In the genomic region with DNA sequence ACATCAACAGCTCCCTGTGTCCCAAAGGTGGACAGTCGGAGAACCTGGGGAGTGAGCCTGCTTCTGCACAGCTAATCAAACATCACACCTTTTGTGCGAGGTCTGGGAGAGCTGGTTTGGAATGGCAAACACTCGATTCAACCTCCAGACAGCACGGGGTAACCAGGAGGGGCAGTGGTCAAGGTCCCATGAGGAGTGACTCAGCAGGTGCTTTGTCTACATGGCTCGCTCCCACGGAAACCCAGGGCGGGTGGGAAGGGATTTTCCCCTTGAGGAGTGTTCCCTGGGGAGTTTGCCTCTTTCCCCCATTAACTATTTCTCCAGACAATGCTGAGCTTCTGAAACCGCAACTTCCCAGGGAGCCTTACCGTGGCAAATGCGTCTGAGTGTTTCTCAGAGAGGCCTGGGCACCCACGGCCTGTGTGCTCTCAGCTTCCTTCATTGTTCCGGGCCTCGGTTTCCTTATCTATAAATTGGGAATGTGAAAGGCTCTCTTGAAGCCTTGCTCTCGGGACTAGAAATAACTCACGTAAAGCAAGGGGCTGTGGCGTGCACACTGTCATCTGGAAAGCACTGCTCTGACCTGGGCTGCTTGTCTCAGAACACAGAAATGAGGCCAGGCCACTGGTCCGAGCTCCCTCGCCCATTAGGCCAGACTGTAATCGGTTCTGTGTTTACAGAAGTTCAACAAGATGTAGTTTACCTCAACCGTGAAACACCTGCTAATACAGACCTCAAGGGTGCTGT, we compare ENCODE assay signal across 1 cellular context.
A peak's percentile ranks its signal among the peaks of the same experiment; 100 is the strongest.
TF ChIP-seq lines count a peak whose summit lies in the region.

No MANE protein-coding gene starts in this region.

TF ChIP-seq in HepG2, 621 proteins besides CTCF, POLR2A, EP300 and RAD21 (continued from another document and continues in another):
- TF ChIP-seq, protein P1, sequence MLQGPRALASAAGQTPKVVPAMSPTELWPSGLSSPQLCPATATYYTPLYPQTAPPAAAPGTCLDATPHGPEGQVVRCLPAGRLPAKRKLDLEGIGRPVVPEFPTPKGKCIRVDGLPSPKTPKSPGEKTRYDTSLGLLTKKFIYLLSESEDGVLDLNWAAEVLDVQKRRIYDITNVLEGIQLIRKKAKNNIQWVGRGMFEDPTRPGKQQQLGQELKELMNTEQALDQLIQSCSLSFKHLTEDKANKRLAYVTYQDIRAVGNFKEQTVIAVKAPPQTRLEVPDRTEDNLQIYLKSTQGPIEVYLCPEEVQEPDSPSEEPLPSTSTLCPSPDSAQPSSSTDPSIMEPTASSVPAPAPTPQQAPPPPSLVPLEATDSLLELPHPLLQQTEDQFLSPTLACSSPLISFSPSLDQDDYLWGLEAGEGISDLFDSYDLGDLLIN (CRISPR knock-in tag; IDR thresholded peaks at IDR 0.05; ENCODE audit: borderline replicate concordance), result no peak
- TF ChIP-seq, protein P2, sequence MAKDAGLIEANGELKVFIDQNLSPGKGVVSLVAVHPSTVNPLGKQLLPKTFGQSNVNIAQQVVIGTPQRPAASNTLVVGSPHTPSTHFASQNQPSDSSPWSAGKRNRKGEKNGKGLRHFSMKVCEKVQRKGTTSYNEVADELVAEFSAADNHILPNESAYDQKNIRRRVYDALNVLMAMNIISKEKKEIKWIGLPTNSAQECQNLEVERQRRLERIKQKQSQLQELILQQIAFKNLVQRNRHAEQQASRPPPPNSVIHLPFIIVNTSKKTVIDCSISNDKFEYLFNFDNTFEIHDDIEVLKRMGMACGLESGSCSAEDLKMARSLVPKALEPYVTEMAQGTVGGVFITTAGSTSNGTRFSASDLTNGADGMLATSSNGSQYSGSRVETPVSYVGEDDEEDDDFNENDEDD (CRISPR knock-in tag; IDR thresholded peaks at IDR 0.05; ENCODE audit: borderline replicate concordance), result peak; percentile 82; the same call in 1 of the 2 replicates
- TF ChIP-seq ZNF142 (CRISPR knock-in tag; IDR thresholded peaks at IDR 0.05), result no peak
- TF ChIP-seq ARHGAP35 (CRISPR knock-in tag; IDR thresholded peaks at IDR 0.05; ENCODE audit: borderline replicate concordance), result no peak
- TF ChIP-seq ARNTL (CRISPR knock-in tag; IDR thresholded peaks at IDR 0.05), result no peak
- no peak for TF ChIP-seq GTF3A (CRISPR knock-in tag; conservative IDR thresholded peaks at IDR 0.05)
- TF ChIP-seq ZFP36 (IDR thresholded peaks at IDR 0.05; ENCODE audit: borderline replicate concordance, low read depth, low read length, partially characterized antibody), result no peak
- no peak for TF ChIP-seq POLR2G (IDR thresholded peaks at IDR 0.05; ENCODE audit: low read depth, low read length)
- TF ChIP-seq, protein P3, sequence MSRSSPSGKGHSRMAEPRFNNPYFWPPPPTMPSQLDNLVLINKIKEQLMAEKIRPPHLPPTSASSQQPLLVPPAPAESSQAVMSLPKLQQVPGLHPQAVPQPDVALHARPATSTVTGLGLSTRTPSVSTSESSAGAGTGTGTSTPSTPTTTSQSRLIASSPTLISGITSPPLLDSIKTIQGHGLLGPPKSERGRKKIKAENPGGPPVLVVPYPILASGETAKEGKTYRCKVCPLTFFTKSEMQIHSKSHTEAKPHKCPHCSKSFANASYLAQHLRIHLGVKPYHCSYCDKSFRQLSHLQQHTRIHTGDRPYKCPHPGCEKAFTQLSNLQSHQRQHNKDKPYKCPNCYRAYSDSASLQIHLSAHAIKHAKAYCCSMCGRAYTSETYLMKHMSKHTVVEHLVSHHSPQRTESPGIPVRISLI (CRISPR knock-in tag; IDR thresholded peaks at IDR 0.05; ENCODE audit: borderline replicate concordance), result peak; percentile 47; the same call in 1 of the 2 replicates
- peak; percentile 85 for TF ChIP-seq IRF9 (CRISPR knock-in tag; IDR thresholded peaks at IDR 0.05; ENCODE audit: borderline replicate concordance)
- no peak for TF ChIP-seq NFYB (CRISPR knock-in tag; IDR thresholded peaks at IDR 0.05)
- TF ChIP-seq CREB1 (IDR thresholded peaks at IDR 0.05), result no peak
- 0 out of 2 replicates have a peak, but pooled peaks have one; percentile 5 for TF ChIP-seq CREB1 (CRISPR knock-in tag; IDR thresholded peaks at IDR 0.05)
- TF ChIP-seq MXD4 (CRISPR knock-in tag; IDR thresholded peaks at IDR 0.05), result no peak; the same call in 1 of the 2 replicates
- TF ChIP-seq HNRNPK (IDR thresholded peaks at IDR 0.05; ENCODE audit: low read depth, low read length, poor library complexity, severe bottlenecking), result no peak
- no peak for TF ChIP-seq FOXP1 (IDR thresholded peaks at IDR 0.05)
- peak; percentile 69 for TF ChIP-seq FOXP1 (CRISPR knock-in tag; IDR thresholded peaks at IDR 0.05)
- no peak; the same call in 1 of the 2 replicates for TF ChIP-seq ZNF430 (CRISPR knock-in tag; IDR thresholded peaks at IDR 0.05)
- TF ChIP-seq ZNF253 (CRISPR knock-in tag; IDR thresholded peaks at IDR 0.05; ENCODE audit: borderline replicate concordance), result no peak
- no peak for TF ChIP-seq MATR3 (CRISPR knock-in tag; IDR thresholded peaks at IDR 0.05)
- no peak for TF ChIP-seq SMAD9 (CRISPR knock-in tag; IDR thresholded peaks at IDR 0.05)
- no peak for TF ChIP-seq ZNF10 (CRISPR knock-in tag; IDR thresholded peaks at IDR 0.05; ENCODE audit: borderline replicate concordance, low read depth)
- no peak for TF ChIP-seq ZSCAN25 (CRISPR knock-in tag; IDR thresholded peaks at IDR 0.05)
- peak; percentile 75 to 80; a peak in 3 of 4 replicates for TF ChIP-seq NR2F1 (CRISPR knock-in tag; IDR thresholded peaks at IDR 0.05)
- TF ChIP-seq GPN1 (CRISPR knock-in tag; IDR thresholded peaks at IDR 0.05; ENCODE audit: borderline replicate concordance), result no peak
- TF ChIP-seq FLYWCH1 (CRISPR knock-in tag; IDR thresholded peaks at IDR 0.05), result no peak
- peak; percentile 84; the same call in 1 of the 2 replicates for TF ChIP-seq MAFG (CRISPR knock-in tag; IDR thresholded peaks at IDR 0.05)
- peak; percentile 86 for TF ChIP-seq RXRA (CRISPR knock-in tag; IDR thresholded peaks at IDR 0.05)
- no peak for TF ChIP-seq ZNF101 (CRISPR knock-in tag; IDR thresholded peaks at IDR 0.05; ENCODE audit: borderline replicate concordance, low read depth)
- TF ChIP-seq SOX13 (IDR thresholded peaks at IDR 0.05), result peak; percentile 39; the same call in 1 of the 2 replicates
- TF ChIP-seq SOX13 (CRISPR knock-in tag; conservative IDR thresholded peaks at IDR 0.05 in 1 of 2, IDR thresholded peaks at IDR 0.05 in 1 of 2), result peak in 1 of 2 experiments; percentile 73; a peak in 2 of 4 replicates
- TF ChIP-seq RAD51 (IDR thresholded peaks at IDR 0.05; ENCODE audit: borderline replicate concordance), result no peak
- no peak for TF ChIP-seq MTA3 (CRISPR knock-in tag; IDR thresholded peaks at IDR 0.05)
- no peak for TF ChIP-seq HHEX (CRISPR knock-in tag; IDR thresholded peaks at IDR 0.05)
- TF ChIP-seq ZNF674 (CRISPR knock-in tag; IDR thresholded peaks at IDR 0.05; ENCODE audit: low read depth), result no peak
- TF ChIP-seq GTF2F1 (IDR thresholded peaks at IDR 0.05; ENCODE audit: low read length), result no peak
- TF ChIP-seq, protein P4, sequence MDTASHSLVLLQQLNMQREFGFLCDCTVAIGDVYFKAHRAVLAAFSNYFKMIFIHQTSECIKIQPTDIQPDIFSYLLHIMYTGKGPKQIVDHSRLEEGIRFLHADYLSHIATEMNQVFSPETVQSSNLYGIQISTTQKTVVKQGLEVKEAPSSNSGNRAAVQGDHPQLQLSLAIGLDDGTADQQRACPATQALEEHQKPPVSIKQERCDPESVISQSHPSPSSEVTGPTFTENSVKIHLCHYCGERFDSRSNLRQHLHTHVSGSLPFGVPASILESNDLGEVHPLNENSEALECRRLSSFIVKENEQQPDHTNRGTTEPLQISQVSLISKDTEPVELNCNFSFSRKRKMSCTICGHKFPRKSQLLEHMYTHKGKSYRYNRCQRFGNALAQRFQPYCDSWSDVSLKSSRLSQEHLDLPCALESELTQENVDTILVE (CRISPR knock-in tag; IDR thresholded peaks at IDR 0.05), result no peak
- TF ChIP-seq SETDB1 (CRISPR knock-in tag; IDR thresholded peaks at IDR 0.05; ENCODE audit: borderline replicate concordance), result no peak
- TF ChIP-seq ZNF414 (CRISPR knock-in tag; IDR thresholded peaks at IDR 0.05), result no peak
- TF ChIP-seq ARID4A (CRISPR knock-in tag; IDR thresholded peaks at IDR 0.05; ENCODE audit: borderline replicate concordance), result peak; percentile 35; the same call in 1 of the 2 replicates
